ENCODE assay signal across 8 cellular contexts in the genomic region with DNA sequence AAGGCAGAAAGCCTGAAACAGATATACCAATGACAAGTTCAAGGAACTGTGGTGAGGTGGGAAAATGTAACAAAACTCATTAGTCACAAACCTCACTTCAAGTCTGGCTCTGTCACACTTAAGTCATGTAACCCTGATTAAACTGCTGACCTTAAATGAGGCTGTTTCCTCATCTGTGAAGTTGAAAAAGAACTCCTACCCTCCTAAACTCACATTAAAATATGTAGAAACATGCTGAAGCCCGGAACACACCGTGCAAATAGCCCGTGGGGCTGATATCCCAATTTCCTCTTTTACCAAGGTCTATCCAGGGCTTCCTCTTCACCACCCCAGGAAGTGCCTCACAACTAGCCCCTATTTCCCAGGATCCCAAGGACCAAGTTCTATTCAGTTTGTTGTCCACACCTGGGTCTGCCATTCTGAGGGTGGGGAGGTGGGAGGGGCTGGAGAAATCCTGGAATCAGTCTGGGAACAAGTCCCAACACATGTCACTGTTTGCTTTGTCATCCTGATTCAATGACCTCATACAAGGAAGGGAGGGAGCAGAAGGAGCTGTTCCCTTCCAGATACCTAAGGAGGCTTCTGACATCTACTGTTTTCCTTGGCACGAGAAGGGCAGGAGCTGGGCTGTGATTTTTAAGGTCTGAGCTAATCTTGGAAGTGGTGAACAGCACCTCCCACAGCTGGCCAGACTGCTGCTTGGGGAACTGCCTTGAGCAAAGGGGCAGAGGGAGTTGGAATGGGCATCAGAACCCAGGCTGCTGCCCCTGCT. TPM values are rescaled to one million over a fixed set of nuclear protein-coding genes. Genes with fewer than 3 reads are reported as not detected.
DNase-seq lines count a peak whose midpoint lies in the region; ATAC-seq and TF ChIP-seq lines count a peak whose summit lies in the region.

No MANE protein-coding gene starts in this region.

- ATAC-seq in stimulated activated memory B cell treated with anti-CD40 and anti-IgM and Interleukin-4, amounts not matched to agents 10 μg/mL and 1 μg/mL and 100 μg/mL, for 72 hours: no peak
- no peak for ATAC-seq in GM18909 (IDR thresholded peaks at IDR 0.05; ENCODE audit: poor library complexity, unreplicated experiment)

- no peak overlapping the region for H3K4me3 Mint-ChIP-seq in stimulated activated memory B cell treated with anti-CD40 and anti-IgM and Interleukin-4, amounts not matched to agents 10 μg/mL and 1 μg/mL and 100 μg/mL, for 72 hours

- peak overlapping the region; percentile 82 for H3K27ac ChIP-seq in muscle layer of duodenum (ENCODE audit: low read length)

- no peaks in the 10 kb centered on the region for H3K9me3 Mint-ChIP-seq in stimulated activated memory B cell treated with anti-CD40 and anti-IgM and Interleukin-4, amounts not matched to agents 10 μg/mL and 1 μg/mL and 100 μg/mL, for 72 hours

- DNase-seq in Caki2 (ENCODE audit: low read depth) (peak; percentile 100), MV-4-11 (lab: John Stamatoyannopoulos, UW) (peak; percentile 40), dedifferentiated amniotic fluid mesenchymal stem cell (ENCODE audit: extremely low spot score) (peak; percentile 94), GM20000 (ENCODE audit: low spot score) (no peak), GM19238 (ENCODE audit: insufficient read length, low spot score) (no peak)

- in situ Hi-C loops in Caki2 (cut with HindIII; ENCODE audit: low pct_unique_long_range_greater_than_20kb, low sequenced_read_pairs): no loop called here

- H3K4me1 ChIP-seq in muscle layer of duodenum (ENCODE audit: control insufficient read depth in 1 of 2, insufficient read depth in 2 of 2, low read length in 2 of 2): peaks cover 0 to 4% of the 10 kb centered on the region in 2 donors

- H3K36me3 Mint-ChIP-seq in stimulated activated memory B cell treated with anti-CD40 and anti-IgM and Interleukin-4, amounts not matched to agents 10 μg/mL and 1 μg/mL and 100 μg/mL, for 72 hours: no peaks in the 10 kb centered on the region

- no peaks in the 10 kb centered on the region for H3K9me3 ChIP-seq in muscle layer of duodenum (ENCODE audit: control insufficient read depth in 1 of 2, low read length in 2 of 2)

- no peak for TF ChIP-seq CTCF in GM20000 (IDR thresholded peaks at IDR 0.05; ENCODE audit: extremely low read depth, missing control alignments)

- no peak overlapping the region for H3K27ac Mint-ChIP-seq in stimulated activated memory B cell treated with anti-CD40 and anti-IgM and Interleukin-4, amounts not matched to agents 10 μg/mL and 1 μg/mL and 100 μg/mL, for 72 hours

- no peaks in the 10 kb centered on the region for H3K36me3 ChIP-seq in muscle layer of duodenum (ENCODE audit: control insufficient read depth in 1 of 2, insufficient read depth in 2 of 2, low read length in 2 of 2)

- no peak overlapping the region for H3K4me3 ChIP-seq in muscle layer of duodenum (ENCODE audit: low read depth in 1 of 2, low read length in 2 of 2)

- H3K27me3 Mint-ChIP-seq in stimulated activated memory B cell treated with anti-CD40 and anti-IgM and Interleukin-4, amounts not matched to agents 10 μg/mL and 1 μg/mL and 100 μg/mL, for 72 hours: peaks cover 10% of the 10 kb centered on the region

- H3K4me1 Mint-ChIP-seq in stimulated activated memory B cell treated with anti-CD40 and anti-IgM and Interleukin-4, amounts not matched to agents 10 μg/mL and 1 μg/mL and 100 μg/mL, for 72 hours: peaks cover 8% of the 10 kb centered on the region

- H3K27me3 ChIP-seq in muscle layer of duodenum (ENCODE audit: low read depth, low read length): no peaks in the 10 kb centered on the region

RNA-seq across cellular contexts. Expression of a gene that starts 42.3 kb away (rescaled TPM):
- 27.6 and 37.5 TPM in 2 replicates for total RNA-seq in Caki2 (2014; rRNA removed; shearing (Covaris generic); ENCODE audit: low replicate concordance)

RNA-seq across cellular contexts. Expression of a gene that starts 42.6 kb away (rescaled TPM):
- 17.3 and 24.8 TPM in 2 replicates for total RNA-seq in Caki2 (2014; rRNA removed; shearing (Covaris generic); ENCODE audit: low replicate concordance)

Comparison
In these comparisons a context has a peak if more than half of its experiments do, and no peak if none do; other contexts are left out.
1. DNase-seq: peak in Caki2 (single experiment), MV-4-11 (single experiment) and dedifferentiated amniotic fluid mesenchymal stem cell (single experiment); none in GM20000 (single experiment) and GM19238 (single experiment).